In genomic region chr6:41558033-41558807, GRCh38 we compare ENCODE assay signal across 1 cellular context.
TF ChIP-seq lines count a peak whose summit lies in the region.

No MANE protein-coding gene starts in this region.

TF ChIP-seq in H1, 55 proteins besides CTCF, POLR2A, EP300 and RAD21:
- TF ChIP-seq ASH2L (IDR thresholded peaks at IDR 0.05; ENCODE audit: low read length) (no peak), SP1 (IDR thresholded peaks at IDR 0.05; ENCODE audit: low read depth, low read length) (no peak), CHD1 (IDR thresholded peaks at IDR 0.05; ENCODE audit: low read depth, low read length) (no peak)
TF ChIP-seq in H1: peak in this region for 0.
